Comparison of ENCODE assay signal across 8 cellular contexts in genomic region chr15:39482467-39482866, GRCh38.
"Had no signal": no experiment of that assay in that cellular context is flagged by ENCODE, and none has a peak within 500 bp of the region (broad histone marks: within the 10 kb centered on the region; RNA-seq: fewer than 3 reads in every experiment).

No MANE protein-coding gene starts in this region.

- DNase-seq: H9, HCEC 1CT, IMR-90 had no signal

- ATAC-seq: GM23338, K562 had no signal

- FAIRE-seq: H1, H54, HTR-8/SVneo, K562 had no signal

- H3K4me3 ChIP-seq: GM23338, K562 had no signal
